8 cellular contexts compared by ENCODE assay signal in genomic region chr6:164700497-164700896, GRCh38.
"Had no signal": no experiment of that assay in that cellular context is flagged by ENCODE, and none has a peak within 500 bp of the region (broad histone marks: within the 10 kb centered on the region; RNA-seq: fewer than 3 reads in every experiment).

No MANE protein-coding gene starts in this region.

- FAIRE-seq: G401.6, GM12878, GM12891, GM12892, GM18507, GM19239 had no signal

- H3K4me3 ChIP-seq: GM12878 had no signal

- DNase-seq: GDM1, GF-D8 had no signal

- ATAC-seq: GM12878 had no signal
